28 cellular contexts compared by ENCODE assay signal in genomic region chr5:125775896-125776295, GRCh38.
"Had no signal": no experiment of that assay in that cellular context is flagged by ENCODE, and none has a peak within 500 bp of the region (broad histone marks: within the 10 kb centered on the region; RNA-seq: fewer than 3 reads in every experiment).

No MANE protein-coding gene starts in this region.

- H3K27ac ChIP-seq: brain microvascular endothelial cell, cardiac muscle cell, SK-N-MC, VCaP had no signal

- H3K36me3 ChIP-seq: brain microvascular endothelial cell, cardiac muscle cell had no signal

- H3K27me3 ChIP-seq: brain microvascular endothelial cell, cardiac muscle cell had no signal

- DNase-seq: activated CD4-positive, alpha-beta memory T cell treated with anti-CD3 and anti-CD28 coated beads, Interleukin-2, amount 10 ng/mL, durations not matched to agents 7 days and 5 days; activated CD4-positive, alpha-beta T cell treated with anti-CD3 and anti-CD28 coated beads, Interleukin-2, amount 10 ng/mL, durations not matched to agents 7 days and 5 days; activated CD4-positive, CD25-positive, alpha-beta regulatory T cell; activated gamma-delta T cell; activated naive CD4-positive, alpha-beta T cell treated with anti-CD3 and anti-CD28 coated beads for 36 hours; activated naive CD8-positive, alpha-beta T cell treated with anti-CD3 and anti-CD28 coated beads for 36 hours; activated T-cell treated with anti-CD3 and anti-CD28 coated beads for 4 hours; activated T-cell treated with anti-CD3 and anti-CD28 coated beads, Interleukin-2, amount 50 U/mL, for 48 hours; brain microvascular endothelial cell; IMR-90; Kasumi-1; KBM-7; NCI-H1105 treated with DMSO at 0.1 percent for 48 hours; NCI-H1436 treated with DMSO at 0.1 percent for 48 hours; NCI-H187; NCI-H2081; NCI-H2227 treated with DMSO at 0.1 percent for 48 hours; NCI-H774; NK-92 treated with Interleukin-12 subunit alpha and Interleukin-12 subunit beta, amount 100 ng/mL, for 24 hours; OCI-M1; RPMI8226; T-cell; T-helper 2 cell; T1000 had no signal

- H3K4me3 ChIP-seq: cardiac muscle cell, SK-N-MC had no signal

- FAIRE-seq: TTC549 had no signal
